In genomic region chr2:239108459-239108858, GRCh38 we compare ENCODE assay signal across 11 cellular contexts.
DNase-seq lines count a peak whose midpoint lies in the region; ATAC-seq and TF ChIP-seq lines count a peak whose summit lies in the region.
"Had no signal": no experiment of that assay in that cellular context is flagged by ENCODE, and none has a peak within 500 bp of the region (broad histone marks: within the 10 kb centered on the region; RNA-seq: fewer than 3 reads in every experiment).

No MANE protein-coding gene starts in this region.

- H3K36me3 ChIP-seq in rectal smooth muscle tissue (ENCODE audit: control insufficient read depth, insufficient read depth, low read length) = peaks cover 17% of the 10 kb centered on the region

- H3K27ac ChIP-seq in RWPE1 = peak overlapping the region; percentile 57
- peak overlapping the region; percentile 12 for H3K27ac ChIP-seq in rectal smooth muscle tissue (ENCODE audit: low read depth, low read length)

- H3K27me3 ChIP-seq in rectal smooth muscle tissue (ENCODE audit: control insufficient read depth, insufficient read depth, low read length) = no peaks in the 10 kb centered on the region

- no peak overlapping the region for H3K9ac ChIP-seq in rectal smooth muscle tissue (ENCODE audit: low read length)

- DNase-seq in ELF-1 (ENCODE audit: low read depth, low spot score) = peak; percentile 25
- DNase-seq in RWPE1 (ENCODE audit: low spot score) = no peak
- peak; percentile 12 for DNase-seq in fibroblast of pulmonary artery (ENCODE audit: low read depth)
- DNase-seq in islet precursor cell = no peak
- no peak for DNase-seq in NCI-H1417 (lab: John Stamatoyannopoulos, UW)
- DNase-seq: NCI-H1694 treated with DMSO at 0.1 percent for 48 hours, SHP77 treated with DMSO at 0.1 percent for 48 hours had no signal

- POLR2A ChIA-PET in RWPE1 (lab: Yijun Ruan, JAX; ENCODE audit: low non-redundant PET) = no interaction called here

- H3K4me1 ChIP-seq in rectal smooth muscle tissue (ENCODE audit: control insufficient read depth, insufficient read depth, low read length) = peaks cover 35% of the 10 kb centered on the region

- ATAC-seq in HG02973 (IDR thresholded peaks at IDR 0.05; ENCODE audit: unreplicated experiment) (no peak), HG02852 (IDR thresholded peaks at IDR 0.05; ENCODE audit: unreplicated experiment) (no peak)
- ATAC-seq: K562 had no signal

- CTCF ChIA-PET in RWPE1 (lab: Yijun Ruan, JAX) = interaction anchor here (0.6 kb wide), 1 partner anchor 49 kb away, joined by 3 read pairs; no protein-coding TSS in a partner anchor

- no peak for TF ChIP-seq CTCF in RWPE1 (conservative IDR thresholded peaks at IDR 0.05; ENCODE audit: low read depth)
- no peak for TF ChIP-seq CTCF in fibroblast of pulmonary artery (IDR thresholded peaks at IDR 0.05; ENCODE audit: low read length, missing control alignments)

- H3K4me3 ChIP-seq in fibroblast of pulmonary artery (replicated peaks; ENCODE audit: low read depth, low read length) = no peak overlapping the region
- no peak overlapping the region for H3K4me3 ChIP-seq in rectal smooth muscle tissue (ENCODE audit: low read length)
- H3K4me3 ChIP-seq: K562 had no signal

Comparison
In these comparisons a context has a peak if more than half of its experiments do, and no peak if none do; other contexts are left out.
1. DNase-seq: peak in ELF-1 (single experiment) and fibroblast of pulmonary artery (single experiment); none in RWPE1 (single experiment), islet precursor cell (single experiment) and NCI-H1417 (0 of 3).